ENCODE assay signal across 1 cellular context in the genomic region with DNA sequence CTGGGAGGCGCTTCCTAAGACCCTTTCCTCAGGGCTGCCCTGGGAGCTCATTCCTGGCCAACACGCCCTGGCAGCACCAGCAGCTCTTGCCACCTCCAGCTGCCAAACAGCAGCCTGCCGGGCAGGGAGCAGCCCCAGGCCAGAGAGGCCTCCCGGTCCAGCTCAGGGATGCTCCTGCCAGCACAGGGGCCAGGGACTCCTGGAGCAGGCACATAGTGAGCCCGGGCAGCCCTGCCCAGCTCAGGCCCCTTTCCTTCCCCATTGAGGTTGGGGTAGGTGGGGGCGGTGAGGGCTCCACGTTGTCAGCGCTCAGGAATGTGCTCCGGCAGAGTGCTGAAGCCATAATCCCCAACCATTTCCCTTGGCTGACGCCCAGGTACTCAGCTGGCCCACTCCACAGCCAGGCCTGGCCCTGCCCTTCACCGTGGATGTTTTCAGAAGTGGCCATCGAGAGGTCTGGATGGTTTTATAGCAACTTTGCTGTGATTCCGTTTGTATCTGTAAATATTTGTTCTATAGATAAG.
TF ChIP-seq lines count a peak whose summit lies in the region.

No MANE protein-coding gene starts in this region.

TF ChIP-seq in HCT116, 20 proteins besides CTCF, POLR2A, EP300 and RAD21 (continued from another document):
- TF ChIP-seq EZH2phosphoT487 (IDR thresholded peaks at IDR 0.05; ENCODE audit: borderline replicate concordance) (no peak), YY1 (IDR thresholded peaks at IDR 0.05; ENCODE audit: extremely low read depth, insufficient replicate concordance, low read depth, low read length) (peak; percentile 17), JUND (IDR thresholded peaks at IDR 0.05) (peak; percentile 65), EGR1 (IDR thresholded peaks at IDR 0.05; ENCODE audit: low read depth) (peak; percentile 75), SIN3A (IDR thresholded peaks at IDR 0.05; ENCODE audit: low read depth) (no peak; the same call in 1 of the 2 replicates), POLR2AphosphoS5 (IDR thresholded peaks at IDR 0.05; ENCODE audit: low read depth, low read length) (peak; percentile 72), ZFX (IDR thresholded peaks at IDR 0.05) (no peak), EZH2 (IDR thresholded peaks at IDR 0.05) (no peak), FOSL1 (IDR thresholded peaks at IDR 0.05; ENCODE audit: low read depth) (peak; percentile 53)
- TF ChIP-seq, protein P1, sequence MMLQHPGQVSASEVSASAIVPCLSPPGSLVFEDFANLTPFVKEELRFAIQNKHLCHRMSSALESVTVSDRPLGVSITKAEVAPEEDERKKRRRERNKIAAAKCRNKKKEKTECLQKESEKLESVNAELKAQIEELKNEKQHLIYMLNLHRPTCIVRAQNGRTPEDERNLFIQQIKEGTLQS (IDR thresholded peaks at IDR 0.05): no peak
- TF ChIP-seq, protein P2, sequence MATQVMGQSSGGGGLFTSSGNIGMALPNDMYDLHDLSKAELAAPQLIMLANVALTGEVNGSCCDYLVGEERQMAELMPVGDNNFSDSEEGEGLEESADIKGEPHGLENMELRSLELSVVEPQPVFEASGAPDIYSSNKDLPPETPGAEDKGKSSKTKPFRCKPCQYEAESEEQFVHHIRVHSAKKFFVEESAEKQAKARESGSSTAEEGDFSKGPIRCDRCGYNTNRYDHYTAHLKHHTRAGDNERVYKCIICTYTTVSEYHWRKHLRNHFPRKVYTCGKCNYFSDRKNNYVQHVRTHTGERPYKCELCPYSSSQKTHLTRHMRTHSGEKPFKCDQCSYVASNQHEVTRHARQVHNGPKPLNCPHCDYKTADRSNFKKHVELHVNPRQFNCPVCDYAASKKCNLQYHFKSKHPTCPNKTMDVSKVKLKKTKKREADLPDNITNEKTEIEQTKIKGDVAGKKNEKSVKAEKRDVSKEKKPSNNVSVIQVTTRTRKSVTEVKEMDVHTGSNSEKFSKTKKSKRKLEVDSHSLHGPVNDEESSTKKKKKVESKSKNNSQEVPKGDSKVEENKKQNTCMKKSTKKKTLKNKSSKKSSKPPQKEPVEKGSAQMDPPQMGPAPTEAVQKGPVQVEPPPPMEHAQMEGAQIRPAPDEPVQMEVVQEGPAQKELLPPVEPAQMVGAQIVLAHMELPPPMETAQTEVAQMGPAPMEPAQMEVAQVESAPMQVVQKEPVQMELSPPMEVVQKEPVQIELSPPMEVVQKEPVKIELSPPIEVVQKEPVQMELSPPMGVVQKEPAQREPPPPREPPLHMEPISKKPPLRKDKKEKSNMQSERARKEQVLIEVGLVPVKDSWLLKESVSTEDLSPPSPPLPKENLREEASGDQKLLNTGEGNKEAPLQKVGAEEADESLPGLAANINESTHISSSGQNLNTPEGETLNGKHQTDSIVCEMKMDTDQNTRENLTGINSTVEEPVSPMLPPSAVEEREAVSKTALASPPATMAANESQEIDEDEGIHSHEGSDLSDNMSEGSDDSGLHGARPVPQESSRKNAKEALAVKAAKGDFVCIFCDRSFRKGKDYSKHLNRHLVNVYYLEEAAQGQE (IDR thresholded peaks at IDR 0.05; ENCODE audit: low read depth): no peak
